ENCODE assay signal across 1 cellular context in the genomic region with DNA sequence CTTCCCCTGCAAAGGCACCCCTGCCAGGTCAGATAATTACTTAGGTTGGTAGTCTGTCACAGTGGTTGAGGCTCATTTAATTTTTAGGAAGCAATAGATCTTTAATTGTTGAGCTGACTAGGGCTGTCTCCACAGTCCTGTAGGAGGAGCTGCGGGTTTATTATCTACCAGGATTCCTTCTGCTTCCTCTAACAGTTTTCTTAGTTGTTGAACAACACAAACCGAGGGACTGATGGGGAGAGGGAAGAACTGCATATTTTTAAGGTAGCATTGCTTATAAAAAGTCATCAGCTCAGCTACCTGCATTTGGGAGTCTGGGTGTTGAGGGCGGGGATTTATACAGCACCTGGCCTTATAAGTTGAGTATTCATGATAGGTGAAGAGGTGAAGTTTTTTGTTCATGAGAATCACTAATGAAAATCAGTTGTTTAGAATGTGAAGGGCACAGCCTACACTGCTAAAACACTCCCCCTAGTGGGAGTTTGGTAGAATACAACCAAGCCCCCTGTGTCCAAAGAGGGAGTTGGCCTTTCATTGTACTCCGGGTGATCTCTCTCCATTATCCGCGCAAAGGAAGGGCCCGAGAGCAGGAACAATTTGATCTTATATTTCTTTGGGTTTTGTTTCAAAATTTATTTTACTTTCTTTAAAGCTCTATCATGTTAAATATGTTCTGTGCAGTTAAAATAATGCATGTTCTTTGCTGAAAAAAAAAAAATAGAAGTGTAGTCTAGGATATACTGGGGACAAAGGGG.
A peak's percentile ranks its signal among the peaks of the same experiment; 100 is the strongest.
TF ChIP-seq lines count a peak whose summit lies in the region.

No MANE protein-coding gene starts in this region.

TF ChIP-seq in K562, 482 proteins besides CTCF, POLR2A, EP300 and RAD21 (continued from another document and continues in another):
- TF ChIP-seq ZNF143 (CRISPR knock-in tag; IDR thresholded peaks at IDR 0.05) (no peak), CSDE1 (IDR thresholded peaks at IDR 0.05) (no peak), ZNF146 (CRISPR knock-in tag; IDR thresholded peaks at IDR 0.05; ENCODE audit: unreplicated experiment) (no peak), HDAC6 (IDR thresholded peaks at IDR 0.05; ENCODE audit: low read depth, low read length) (no peak), FOXP4 (CRISPR knock-in tag; IDR thresholded peaks at IDR 0.05; ENCODE audit: borderline replicate concordance) (no peak), STAG1 (CRISPR knock-in tag; IDR thresholded peaks at IDR 0.05; ENCODE audit: borderline replicate concordance) (peak; percentile 56; the same call in 1 of the 2 replicates), IRF9 (tag; IDR thresholded peaks at IDR 0.05) (no peak), SNAPC5 (CRISPR knock-in tag; IDR thresholded peaks at IDR 0.05) (no peak), CXXC5 (CRISPR knock-in tag; IDR thresholded peaks at IDR 0.05) (no peak), BRD9 (IDR thresholded peaks at IDR 0.05; ENCODE audit: low read depth, partially characterized antibody) (no peak), FOXA1 (IDR thresholded peaks at IDR 0.05; ENCODE audit: borderline replicate concordance) (no peak), ZHX1 (conservative IDR thresholded peaks at IDR 0.05; ENCODE audit: low read length) (no peak), ZNF707 (CRISPR knock-in tag; conservative IDR thresholded peaks at IDR 0.05) (no peak), E2F3 (CRISPR knock-in tag; IDR thresholded peaks at IDR 0.05) (no peak), ZNF133 (CRISPR knock-in tag; IDR thresholded peaks at IDR 0.05) (no peak), TCF3 (CRISPR knock-in tag; IDR thresholded peaks at IDR 0.05) (no peak), HNRNPK (IDR thresholded peaks at IDR 0.05; ENCODE audit: low read depth, low read length, poor library complexity, severe bottlenecking) (no peak), BDP1 (IDR thresholded peaks at IDR 0.05; ENCODE audit: insufficient read depth, insufficient read length) (no peak), SMAD3 (CRISPR knock-in tag; conservative IDR thresholded peaks at IDR 0.05) (no peak), POLR2G (IDR thresholded peaks at IDR 0.05; ENCODE audit: low read depth, low read length) (no peak), SPI1 (IDR thresholded peaks at IDR 0.05; ENCODE audit: borderline replicate concordance, low read depth, low read length) (no peak), ZNF699 (CRISPR knock-in tag; IDR thresholded peaks at IDR 0.05; ENCODE audit: insufficient replicate concordance) (no peak), MED1 (CRISPR knock-in tag; IDR thresholded peaks at IDR 0.05; ENCODE audit: borderline replicate concordance) (no peak), ESRRA (IDR thresholded peaks at IDR 0.05; ENCODE audit: borderline replicate concordance, low read depth) (0 out of 2 replicates have a peak, but pooled peaks have one; percentile 18), CTBP1 (IDR thresholded peaks at IDR 0.05; ENCODE audit: borderline replicate concordance) (0 out of 2 replicates have a peak, but pooled peaks have one; percentile 44), HCFC1 (IDR thresholded peaks at IDR 0.05; ENCODE audit: low read depth, low read length) (no peak), SRSF7 (optimal IDR thresholded peaks at IDR 0.05; ENCODE audit: low read depth, low read length) (no peak), TBP (optimal IDR thresholded peaks at IDR 0.05; ENCODE audit: low read depth, low read length) (no peak), RBBP5 (IDR thresholded peaks at IDR 0.05; ENCODE audit: borderline replicate concordance, insufficient read depth, low read length, poor library complexity, severe bottlenecking) (no peak), WHSC1 (IDR thresholded peaks at IDR 0.05; ENCODE audit: low read length) (no peak), SOX6 (IDR thresholded peaks at IDR 0.05) (peak; percentile 32; the same call in 1 of the 2 replicates), DDX20 (tag; IDR thresholded peaks at IDR 0.05; ENCODE audit: low read depth) (no peak), CHD2 (IDR thresholded peaks at IDR 0.05; ENCODE audit: low read depth, low read length) (no peak), MTA1 (IDR thresholded peaks at IDR 0.05; ENCODE audit: borderline replicate concordance) (peak; percentile 72; the same call in 1 of the 2 replicates), STAT6 (CRISPR knock-in tag; IDR thresholded peaks at IDR 0.05) (no peak), TEAD4 (IDR thresholded peaks at IDR 0.05; ENCODE audit: low read length) (no peak), TEAD4 (CRISPR knock-in tag; IDR thresholded peaks at IDR 0.05; ENCODE audit: borderline replicate concordance) (no peak), MTA2 (IDR thresholded peaks at IDR 0.05; ENCODE audit: low read depth) (no peak), SMARCA4 (IDR thresholded peaks at IDR 0.05) (peak; percentile 52; the same call in 1 of the 2 replicates), ARID2 (IDR thresholded peaks at IDR 0.05) (peak; percentile 80), ZNF583 (CRISPR knock-in tag; IDR thresholded peaks at IDR 0.05) (0 out of 2 replicates have a peak, but pooled peaks have one; percentile 46), SMARCA5 (IDR thresholded peaks at IDR 0.05) (no peak)
- TF ChIP-seq, protein P1, sequence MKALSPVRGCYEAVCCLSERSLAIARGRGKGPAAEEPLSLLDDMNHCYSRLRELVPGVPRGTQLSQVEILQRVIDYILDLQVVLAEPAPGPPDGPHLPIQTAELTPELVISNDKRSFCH (CRISPR knock-in tag; IDR thresholded peaks at IDR 0.05): no peak
- TF ChIP-seq, protein P1 (tag; IDR thresholded peaks at IDR 0.05): no peak
- TF ChIP-seq, protein P2, sequence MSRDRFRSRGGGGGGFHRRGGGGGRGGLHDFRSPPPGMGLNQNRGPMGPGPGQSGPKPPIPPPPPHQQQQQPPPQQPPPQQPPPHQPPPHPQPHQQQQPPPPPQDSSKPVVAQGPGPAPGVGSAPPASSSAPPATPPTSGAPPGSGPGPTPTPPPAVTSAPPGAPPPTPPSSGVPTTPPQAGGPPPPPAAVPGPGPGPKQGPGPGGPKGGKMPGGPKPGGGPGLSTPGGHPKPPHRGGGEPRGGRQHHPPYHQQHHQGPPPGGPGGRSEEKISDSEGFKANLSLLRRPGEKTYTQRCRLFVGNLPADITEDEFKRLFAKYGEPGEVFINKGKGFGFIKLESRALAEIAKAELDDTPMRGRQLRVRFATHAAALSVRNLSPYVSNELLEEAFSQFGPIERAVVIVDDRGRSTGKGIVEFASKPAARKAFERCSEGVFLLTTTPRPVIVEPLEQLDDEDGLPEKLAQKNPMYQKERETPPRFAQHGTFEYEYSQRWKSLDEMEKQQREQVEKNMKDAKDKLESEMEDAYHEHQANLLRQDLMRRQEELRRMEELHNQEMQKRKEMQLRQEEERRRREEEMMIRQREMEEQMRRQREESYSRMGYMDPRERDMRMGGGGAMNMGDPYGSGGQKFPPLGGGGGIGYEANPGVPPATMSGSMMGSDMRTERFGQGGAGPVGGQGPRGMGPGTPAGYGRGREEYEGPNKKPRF (IDR thresholded peaks at IDR 0.05; ENCODE audit: low read depth, low read length): no peak
- TF ChIP-seq, protein P3, sequence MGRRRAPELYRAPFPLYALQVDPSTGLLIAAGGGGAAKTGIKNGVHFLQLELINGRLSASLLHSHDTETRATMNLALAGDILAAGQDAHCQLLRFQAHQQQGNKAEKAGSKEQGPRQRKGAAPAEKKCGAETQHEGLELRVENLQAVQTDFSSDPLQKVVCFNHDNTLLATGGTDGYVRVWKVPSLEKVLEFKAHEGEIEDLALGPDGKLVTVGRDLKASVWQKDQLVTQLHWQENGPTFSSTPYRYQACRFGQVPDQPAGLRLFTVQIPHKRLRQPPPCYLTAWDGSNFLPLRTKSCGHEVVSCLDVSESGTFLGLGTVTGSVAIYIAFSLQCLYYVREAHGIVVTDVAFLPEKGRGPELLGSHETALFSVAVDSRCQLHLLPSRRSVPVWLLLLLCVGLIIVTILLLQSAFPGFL (CRISPR knock-in tag; IDR thresholded peaks at IDR 0.05): 0 out of 2 replicates have a peak, but pooled peaks have one; percentile 62
- TF ChIP-seq, protein P4, sequence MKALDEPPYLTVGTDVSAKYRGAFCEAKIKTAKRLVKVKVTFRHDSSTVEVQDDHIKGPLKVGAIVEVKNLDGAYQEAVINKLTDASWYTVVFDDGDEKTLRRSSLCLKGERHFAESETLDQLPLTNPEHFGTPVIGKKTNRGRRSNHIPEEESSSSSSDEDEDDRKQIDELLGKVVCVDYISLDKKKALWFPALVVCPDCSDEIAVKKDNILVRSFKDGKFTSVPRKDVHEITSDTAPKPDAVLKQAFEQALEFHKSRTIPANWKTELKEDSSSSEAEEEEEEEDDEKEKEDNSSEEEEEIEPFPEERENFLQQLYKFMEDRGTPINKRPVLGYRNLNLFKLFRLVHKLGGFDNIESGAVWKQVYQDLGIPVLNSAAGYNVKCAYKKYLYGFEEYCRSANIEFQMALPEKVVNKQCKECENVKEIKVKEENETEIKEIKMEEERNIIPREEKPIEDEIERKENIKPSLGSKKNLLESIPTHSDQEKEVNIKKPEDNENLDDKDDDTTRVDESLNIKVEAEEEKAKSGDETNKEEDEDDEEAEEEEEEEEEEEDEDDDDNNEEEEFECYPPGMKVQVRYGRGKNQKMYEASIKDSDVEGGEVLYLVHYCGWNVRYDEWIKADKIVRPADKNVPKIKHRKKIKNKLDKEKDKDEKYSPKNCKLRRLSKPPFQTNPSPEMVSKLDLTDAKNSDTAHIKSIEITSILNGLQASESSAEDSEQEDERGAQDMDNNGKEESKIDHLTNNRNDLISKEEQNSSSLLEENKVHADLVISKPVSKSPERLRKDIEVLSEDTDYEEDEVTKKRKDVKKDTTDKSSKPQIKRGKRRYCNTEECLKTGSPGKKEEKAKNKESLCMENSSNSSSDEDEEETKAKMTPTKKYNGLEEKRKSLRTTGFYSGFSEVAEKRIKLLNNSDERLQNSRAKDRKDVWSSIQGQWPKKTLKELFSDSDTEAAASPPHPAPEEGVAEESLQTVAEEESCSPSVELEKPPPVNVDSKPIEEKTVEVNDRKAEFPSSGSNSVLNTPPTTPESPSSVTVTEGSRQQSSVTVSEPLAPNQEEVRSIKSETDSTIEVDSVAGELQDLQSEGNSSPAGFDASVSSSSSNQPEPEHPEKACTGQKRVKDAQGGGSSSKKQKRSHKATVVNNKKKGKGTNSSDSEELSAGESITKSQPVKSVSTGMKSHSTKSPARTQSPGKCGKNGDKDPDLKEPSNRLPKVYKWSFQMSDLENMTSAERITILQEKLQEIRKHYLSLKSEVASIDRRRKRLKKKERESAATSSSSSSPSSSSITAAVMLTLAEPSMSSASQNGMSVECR (CRISPR knock-in tag; IDR thresholded peaks at IDR 0.05): no peak
